Comparison of ENCODE assay signal across 24 cellular contexts in genomic region chrX:71577682-71578081, GRCh38. TPM values are rescaled to one million over a fixed set of nuclear protein-coding genes. Genes with fewer than 3 reads are reported as not detected.
DNase-seq lines count a peak whose midpoint lies in the region; ATAC-seq and TF ChIP-seq lines count a peak whose summit lies in the region.
"Had no signal": no experiment of that assay in that cellular context is flagged by ENCODE, and none has a peak within 500 bp of the region (broad histone marks: within the 10 kb centered on the region; RNA-seq: fewer than 3 reads in every experiment).

No MANE protein-coding gene starts in this region.

- no peaks in the 10 kb centered on the region for H3K9me3 ChIP-seq in right atrium auricular region
- H3K9me3 ChIP-seq in testis = no peaks in the 10 kb centered on the region
- no peaks in the 10 kb centered on the region for H3K9me3 ChIP-seq in hepatocyte (ENCODE audit: low read depth)
- H3K9me3 ChIP-seq: MG63 had no signal

- ATAC-seq in Right ventricle myocardium inferior (peak; percentile 68), left cardiac atrium (no peak)
- ATAC-seq: GM12878 had no signal

- H3K27ac Mint-ChIP-seq in activated naive CD8-positive, alpha-beta T cell treated with anti-CD3 and anti-CD28 coated beads for 36 hours = peak overlapping the region; percentile 75

- peaks cover 43% of the 10 kb centered on the region for H3K36me3 Mint-ChIP-seq in activated naive CD8-positive, alpha-beta T cell treated with anti-CD3 and anti-CD28 coated beads for 36 hours

- H3K9me2 ChIP-seq in hepatocyte (replicated peaks; ENCODE audit: insufficient read depth) = no peaks in the 10 kb centered on the region

- TF ChIP-seq POLR2A in testis (IDR thresholded peaks at IDR 0.05) = no peak

- H3K27me3 ChIP-seq in right atrium auricular region (no peaks in the 10 kb centered on the region), testis (no peaks in the 10 kb centered on the region), hepatocyte (no peaks in the 10 kb centered on the region)
- H3K27me3 ChIP-seq: MG63 had no signal

- no peak overlapping the region for H2AFZ ChIP-seq in hepatocyte
- H2AFZ ChIP-seq: PC-9 had no signal

- peaks cover 3% of the 10 kb centered on the region for H3K27me3 Mint-ChIP-seq in activated naive CD8-positive, alpha-beta T cell treated with anti-CD3 and anti-CD28 coated beads for 36 hours
- H3K27me3 Mint-ChIP-seq: CD4-positive, alpha-beta memory T cell had no signal

- no peaks in the 10 kb centered on the region for H4K20me1 ChIP-seq in hepatocyte (ENCODE audit: insufficient read depth, poor library complexity, severe bottlenecking)

- WGBS in testis, 2 donors = 54 to 73% methylated on average over 9 to 17 of the region's 24 CpGs
- WGBS in hepatocyte (ENCODE audit: low lambda C conversion rate, missing lambda C conversion rate) = 95% methylated on average over 10 of the region's 24 CpGs

- no peaks in the 10 kb centered on the region for H3K79me2 ChIP-seq in hepatocyte

- H3K27ac ChIP-seq in right atrium auricular region = no peak overlapping the region
- peak overlapping the region; percentile 45 to 55 for H3K27ac ChIP-seq in testis
- no peak overlapping the region for H3K27ac ChIP-seq in hepatocyte
- H3K27ac ChIP-seq: PC-9 had no signal

- H3K9me3 Mint-ChIP-seq in activated naive CD8-positive, alpha-beta T cell treated with anti-CD3 and anti-CD28 coated beads for 36 hours = no peaks in the 10 kb centered on the region

- no peak overlapping the region for H3K4me3 Mint-ChIP-seq in activated naive CD8-positive, alpha-beta T cell treated with anti-CD3 and anti-CD28 coated beads for 36 hours
- H3K4me3 Mint-ChIP-seq: CD4-positive, alpha-beta memory T cell had no signal

- intact Hi-C loops in Right ventricle myocardium inferior (cut with DNase I) = loop anchor here (5.0 kb wide), 1 partner anchor 75 kb away; no protein-coding TSS in a partner anchor
- intact Hi-C loops in left cardiac atrium (cut with DNase I) = no loop called here
- intact Hi-C loops in testis (cut with DNase I; ENCODE audit: low total_unique reads) = no loop called here

- peaks cover 15% of the 10 kb centered on the region for H3K4me1 Mint-ChIP-seq in activated naive CD8-positive, alpha-beta T cell treated with anti-CD3 and anti-CD28 coated beads for 36 hours

- DNase-seq in Right ventricle myocardium inferior (ENCODE audit: missing footprints) (no peak), right atrium auricular region (ENCODE audit: low spot score) (no peak), left cardiac atrium (peak; percentile 37), testis (peak; percentile 74), iPS-NIHi11 (ENCODE audit: low spot score) (no peak), hepatocyte (ENCODE audit: low spot score) (no peak)
- DNase-seq in activated naive CD8-positive, alpha-beta T cell treated with anti-CD3 and anti-CD28 coated beads for 36 hours = no peak
- DNase-seq: C1 segment of cervical spinal cord; CD4-positive, alpha-beta memory T cell; COR-L47; GOT3; HCEC 1CT; KBM-7; MG63; NCI-H2029; NCI-H2227 treated with DMSO at 0.1 percent for 48 hours; NCI-H526 treated with DMSO at 0.1 percent for 48 hours; PC-9; SHP77 had no signal

- H3K4me3 ChIP-seq in right atrium auricular region (no peak overlapping the region), testis (peak overlapping the region in 1 of 2 donors; percentile 29), hepatocyte (no peak overlapping the region)
- H3K4me3 ChIP-seq: GM12878, MG63, PC-9 had no signal

- H3K36me3 ChIP-seq in right atrium auricular region (peaks cover 16% of the 10 kb centered on the region), testis (ENCODE audit: low read depth, missing control alignments) (no peaks in the 10 kb centered on the region), hepatocyte (replicated peaks; ENCODE audit: insufficient read depth, low read depth) (no peaks in the 10 kb centered on the region)

- H3K4me1 ChIP-seq in right atrium auricular region (no peaks in the 10 kb centered on the region), testis (no peaks in the 10 kb centered on the region), hepatocyte (ENCODE audit: insufficient read depth) (no peaks in the 10 kb centered on the region)

- H3K4me2 ChIP-seq in hepatocyte = no peak overlapping the region
- H3K4me2 ChIP-seq: PC-9 had no signal

- no peak for TF ChIP-seq CTCF in right atrium auricular region (IDR thresholded peaks at IDR 0.05)
- no peak for TF ChIP-seq CTCF in testis (IDR thresholded peaks at IDR 0.05)
- TF ChIP-seq CTCF in hepatocyte (IDR thresholded peaks at IDR 0.05; ENCODE audit: poor library complexity) = no peak

RNA-seq across cellular contexts. Expression of gene GCNA, which starts 0.6 kb away (rescaled TPM):
- total RNA-seq in Right ventricle myocardium inferior (1.7 TPM), right atrium auricular region (1 to 10 TPM in 1 of 2 donors, under 1 TPM in 1; 0.48 to 3.0 TPM), left cardiac atrium (1 to 10 TPM; 1.2 to 1.3 TPM), testis (10 to 100 TPM; 30.0 to 30.7 TPM), hepatocyte (0.50 and 0.68 TPM in 2 replicates)
- total RNA-seq in activated naive CD8-positive, alpha-beta T cell treated with anti-CD3 and anti-CD28 coated beads for 36 hours = 1 to 10 TPM; 1.6 to 3.1 TPM
- polyA plus RNA-seq in testis (ENCODE audit: insufficient read depth, low read depth, low replicate concordance) (18.4 TPM), hepatocyte (0.42 and 0.47 TPM in 2 replicates)

RNA-seq across cellular contexts. Expression of gene CXCR3, which starts 40.6 kb away (rescaled TPM):
- total RNA-seq in Right ventricle myocardium inferior (0.32 TPM), right atrium auricular region (under 1 TPM in 1 of 2 donors, not detected in 1; 0.20 TPM), left cardiac atrium (under 1 TPM; 0.24 to 0.82 TPM), testis (under 1 TPM; 0.24 to 0.43 TPM), hepatocyte (0.08 TPM in 1 of 2 replicates, not detected in the other)
- 10 to 100 TPM; 58.5 to 58.6 TPM for total RNA-seq in activated naive CD8-positive, alpha-beta T cell treated with anti-CD3 and anti-CD28 coated beads for 36 hours
- polyA plus RNA-seq in testis (ENCODE audit: insufficient read depth, low read depth, low replicate concordance) (1.3 TPM), hepatocyte (not detected in 2 replicates)
- total RNA-seq: A673, NCI-H460, PC-9, RPMI7951, SK-MEL-5 had no signal

RNA-seq across cellular contexts. Expression of gene OGT, which starts 44.8 kb away (rescaled TPM):
- total RNA-seq in Right ventricle myocardium inferior (78.6 TPM), right atrium auricular region (10 to 100 TPM; 50.8 to 54.0 TPM), left cardiac atrium (10 to 100 TPM; 64.7 to 68.8 TPM), testis (100 to 1,000 TPM; 113 to 154 TPM), hepatocyte (117 and 120 TPM in 2 replicates)
- total RNA-seq in activated naive CD8-positive, alpha-beta T cell treated with anti-CD3 and anti-CD28 coated beads for 36 hours = 100 to 1,000 TPM; 233 to 244 TPM
- polyA plus RNA-seq in testis (ENCODE audit: insufficient read depth, low read depth, low replicate concordance) (48.0 TPM), hepatocyte (36.8 and 46.5 TPM in 2 replicates)

Comparison
In these comparisons a context has a peak if more than half of its experiments do, and no peak if none do; other contexts are left out.
1. DNase-seq: peak in left cardiac atrium (single experiment) and testis (single experiment); none in Right ventricle myocardium inferior (single experiment), right atrium auricular region (single experiment), activated naive CD8-positive, alpha-beta T cell treated with anti-CD3 and anti-CD28 coated beads for 36 hours (single experiment), iPS-NIHi11 (single experiment) and hepatocyte (single experiment).
2. H3K27ac ChIP-seq: peak in testis (2 of 2); none in right atrium auricular region (0 of 2) and hepatocyte (single experiment).
3. RNA of gene GCNA, which starts 0.6 kb away (total RNA-seq): 30.0 to 30.7 TPM in testis; 1.6 to 3.1 TPM in activated naive CD8-positive, alpha-beta T cell treated with anti-CD3 and anti-CD28 coated beads for 36 hours, 0.48 to 3.0 TPM in right atrium auricular region, 1.7 TPM in Right ventricle myocardium inferior (single experiment), 1.2 to 1.3 TPM in left cardiac atrium and 0.50 to 0.68 TPM in hepatocyte; every median in the first group is over 4 times any median in the second.
4. RNA of gene CXCR3, which starts 40.6 kb away (total RNA-seq): 58.5 to 58.6 TPM in activated naive CD8-positive, alpha-beta T cell treated with anti-CD3 and anti-CD28 coated beads for 36 hours; 0.24 to 0.82 TPM in left cardiac atrium, 0.24 to 0.43 TPM in testis, 0.32 TPM in Right ventricle myocardium inferior (single experiment), 0.20 TPM in right atrium auricular region and 0.08 TPM in hepatocyte; every median in the first group is over 10 times any median in the second.